Comparison of ENCODE assay signal across 8 cellular contexts in the genomic region with DNA sequence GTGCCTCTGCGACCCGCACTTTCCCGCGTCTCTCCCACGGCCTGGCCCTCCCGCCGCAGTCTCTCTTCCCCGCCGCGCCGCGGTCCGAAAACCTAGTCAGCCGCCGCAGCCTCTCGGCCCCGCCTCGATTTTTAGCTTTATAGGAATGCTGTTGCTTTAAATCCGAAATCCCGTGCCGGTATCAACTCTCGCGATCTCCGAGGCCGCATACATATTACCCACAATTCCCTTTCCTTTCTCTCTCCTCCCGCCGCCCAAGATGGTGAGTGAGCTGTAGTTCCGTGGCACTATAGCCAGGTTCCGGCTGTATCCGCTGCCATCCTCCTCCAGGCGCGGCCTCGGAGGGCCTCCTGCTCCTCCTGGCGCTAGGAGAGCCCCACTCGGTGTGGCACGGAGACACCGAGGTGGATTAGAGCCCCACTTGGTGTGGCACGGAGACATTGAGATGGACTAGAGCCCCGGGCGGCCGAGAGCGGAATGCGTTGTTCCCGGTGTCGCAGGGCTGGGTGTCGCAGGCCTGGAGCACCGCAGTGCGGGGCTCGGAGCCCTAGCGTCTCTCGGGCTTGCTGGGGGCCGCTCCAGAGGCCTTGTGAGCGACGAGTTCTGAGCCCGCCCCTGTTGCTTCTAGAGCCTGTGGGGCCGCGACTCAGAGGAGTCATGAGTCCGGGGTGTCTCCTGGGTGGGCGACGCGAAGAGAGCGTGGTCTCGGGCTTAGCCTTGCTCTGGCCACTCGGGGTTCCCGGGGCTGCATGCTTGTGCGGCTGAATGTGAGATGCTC. TPM values are rescaled to one million over a fixed set of nuclear protein-coding genes. Genes with fewer than 3 reads are reported as not detected.
DNase-seq lines count a peak whose midpoint lies in the region; ATAC-seq and TF ChIP-seq lines count a peak whose summit lies in the region.

A gene (minus strand): TSS at position 147 of the 778 bp plus-strand sequence. CDS start 1,469 bp downstream, outside the sequence.
A gene (plus strand): TSS at position 234 of the 778 bp plus-strand sequence. CDS start 26 bp downstream, at position 260.

- H3K9me3 ChIP-seq in BE2C (no peaks in the 10 kb centered on the region), liver (ENCODE audit: control insufficient read depth in 4 of 4, low read length in 3 of 4) (no peaks in the 10 kb centered on the region)

- H3K27me3 ChIP-seq in BE2C (no peaks in the 10 kb centered on the region), liver (ENCODE audit: control insufficient read depth in 4 of 4, insufficient read depth in 4 of 4, low read length in 3 of 4) (no peaks in the 10 kb centered on the region)

- H3K36me3 ChIP-seq in BE2C (peaks cover 78% of the 10 kb centered on the region), liver (ENCODE audit: control insufficient read depth in 4 of 4, insufficient read depth in 3 of 4, low read depth in 1 of 4, low read length in 3 of 4) (peaks cover 6 to 56% (median 30%) of the 10 kb centered on the region in 4 donors)

- no peaks in the 10 kb centered on the region; the same call in 1 of the 2 replicates for H3K4me1 ChIP-seq in BE2C
- H3K4me1 ChIP-seq in liver (ENCODE audit: control insufficient read depth in 4 of 4, insufficient read depth in 4 of 4, low read length in 3 of 4): peaks cover 4 to 25% (median 13%) of the 10 kb centered on the region in 4 donors

- TF ChIP-seq RAD21 in liver (IDR thresholded peaks at IDR 0.05): peak in 1 of 2 donors; percentile 27

- peak; percentile 62 for ATAC-seq in HG03565 (IDR thresholded peaks at IDR 0.05; ENCODE audit: unreplicated experiment)

- TF ChIP-seq CTCF in BE2C (IDR thresholded peaks at IDR 0.05; ENCODE audit: low read depth, low read length): 0 out of 2 replicates have a peak, but pooled peaks have one; percentile 2
- no peak for TF ChIP-seq CTCF in liver (IDR thresholded peaks at IDR 0.05; ENCODE audit: low read depth, low read length, missing input control)

- under 1% methylated on average over 66 of the region's 66 CpGs for WGBS in liver

- peak within 1 kb of the TSS; percentile 99 for H3K4me3 ChIP-seq in BE2C (ENCODE audit: low read depth, low read length)
- H3K4me3 ChIP-seq in liver (ENCODE audit: low read depth in 1 of 3, low read length in 3 of 3): peak within 1 kb of the TSS; percentile 72 to 91 (median 85)

- peak; percentile 95 for DNase-seq in BE2C
- peak; percentile 70 for DNase-seq in GM19240 (ENCODE audit: insufficient read length, low spot score)
- DNase-seq in NCI-H774 (lab: John Stamatoyannopoulos, UW): peak; percentile 96
- DNase-seq in activated CD4-positive, alpha-beta T cell treated with anti-CD3 and anti-CD28 coated beads, Interleukin-2, amount 50 U/mL, for 4 hours: peak; percentile 90 to 91
- peak; percentile 97 for DNase-seq in dermis blood vessel endothelial cell
- DNase-seq in stimulated activated CD4-positive, alpha-beta T cell treated with anti-CD3 and anti-CD28 coated beads, Interleukin-4, amount 100 ng/mL, for 1 hour: peak; percentile 91

- H3K9ac ChIP-seq in liver (ENCODE audit: low read depth in 1 of 2, low read length in 2 of 2): peak within 1 kb of the TSS; percentile 79 to 95

- peak within 1 kb of the TSS; percentile 81 to 85 for H3K27ac ChIP-seq in liver (ENCODE audit: low read depth in 1 of 2, low read length in 2 of 2)

TF ChIP-seq in liver, 16 proteins besides CTCF, POLR2A, EP300 and RAD21:
- TF ChIP-seq GABPA (IDR thresholded peaks at IDR 0.05 in 1 of 2, conservative IDR thresholded peaks at IDR 0.05 in 1 of 2) (peak in 1 of 2 donors; percentile 88), SP1 (IDR thresholded peaks at IDR 0.05) (peak; percentile 3), FOXA1 (IDR thresholded peaks at IDR 0.05) (no peak), NR2F2 (IDR thresholded peaks at IDR 0.05) (no peak), HNF4A (conservative IDR thresholded peaks at IDR 0.05) (no peak), RXRA (IDR thresholded peaks at IDR 0.05) (no peak), TAF1 (conservative IDR thresholded peaks at IDR 0.05) (peak; percentile 99), YY1 (IDR thresholded peaks at IDR 0.05) (peak; percentile 97), JUND (IDR thresholded peaks at IDR 0.05) (no peak)
- TF ChIP-seq, protein P1, sequence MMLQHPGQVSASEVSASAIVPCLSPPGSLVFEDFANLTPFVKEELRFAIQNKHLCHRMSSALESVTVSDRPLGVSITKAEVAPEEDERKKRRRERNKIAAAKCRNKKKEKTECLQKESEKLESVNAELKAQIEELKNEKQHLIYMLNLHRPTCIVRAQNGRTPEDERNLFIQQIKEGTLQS (IDR thresholded peaks at IDR 0.05): peak; percentile 29
- TF ChIP-seq, protein P2, sequence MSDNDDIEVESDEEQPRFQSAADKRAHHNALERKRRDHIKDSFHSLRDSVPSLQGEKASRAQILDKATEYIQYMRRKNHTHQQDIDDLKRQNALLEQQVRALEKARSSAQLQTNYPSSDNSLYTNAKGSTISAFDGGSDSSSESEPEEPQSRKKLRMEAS (IDR thresholded peaks at IDR 0.05): peak; percentile 94
- TF ChIP-seq, protein P3, sequence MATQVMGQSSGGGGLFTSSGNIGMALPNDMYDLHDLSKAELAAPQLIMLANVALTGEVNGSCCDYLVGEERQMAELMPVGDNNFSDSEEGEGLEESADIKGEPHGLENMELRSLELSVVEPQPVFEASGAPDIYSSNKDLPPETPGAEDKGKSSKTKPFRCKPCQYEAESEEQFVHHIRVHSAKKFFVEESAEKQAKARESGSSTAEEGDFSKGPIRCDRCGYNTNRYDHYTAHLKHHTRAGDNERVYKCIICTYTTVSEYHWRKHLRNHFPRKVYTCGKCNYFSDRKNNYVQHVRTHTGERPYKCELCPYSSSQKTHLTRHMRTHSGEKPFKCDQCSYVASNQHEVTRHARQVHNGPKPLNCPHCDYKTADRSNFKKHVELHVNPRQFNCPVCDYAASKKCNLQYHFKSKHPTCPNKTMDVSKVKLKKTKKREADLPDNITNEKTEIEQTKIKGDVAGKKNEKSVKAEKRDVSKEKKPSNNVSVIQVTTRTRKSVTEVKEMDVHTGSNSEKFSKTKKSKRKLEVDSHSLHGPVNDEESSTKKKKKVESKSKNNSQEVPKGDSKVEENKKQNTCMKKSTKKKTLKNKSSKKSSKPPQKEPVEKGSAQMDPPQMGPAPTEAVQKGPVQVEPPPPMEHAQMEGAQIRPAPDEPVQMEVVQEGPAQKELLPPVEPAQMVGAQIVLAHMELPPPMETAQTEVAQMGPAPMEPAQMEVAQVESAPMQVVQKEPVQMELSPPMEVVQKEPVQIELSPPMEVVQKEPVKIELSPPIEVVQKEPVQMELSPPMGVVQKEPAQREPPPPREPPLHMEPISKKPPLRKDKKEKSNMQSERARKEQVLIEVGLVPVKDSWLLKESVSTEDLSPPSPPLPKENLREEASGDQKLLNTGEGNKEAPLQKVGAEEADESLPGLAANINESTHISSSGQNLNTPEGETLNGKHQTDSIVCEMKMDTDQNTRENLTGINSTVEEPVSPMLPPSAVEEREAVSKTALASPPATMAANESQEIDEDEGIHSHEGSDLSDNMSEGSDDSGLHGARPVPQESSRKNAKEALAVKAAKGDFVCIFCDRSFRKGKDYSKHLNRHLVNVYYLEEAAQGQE (IDR thresholded peaks at IDR 0.05): peak; percentile 86
- TF ChIP-seq, protein P4, sequence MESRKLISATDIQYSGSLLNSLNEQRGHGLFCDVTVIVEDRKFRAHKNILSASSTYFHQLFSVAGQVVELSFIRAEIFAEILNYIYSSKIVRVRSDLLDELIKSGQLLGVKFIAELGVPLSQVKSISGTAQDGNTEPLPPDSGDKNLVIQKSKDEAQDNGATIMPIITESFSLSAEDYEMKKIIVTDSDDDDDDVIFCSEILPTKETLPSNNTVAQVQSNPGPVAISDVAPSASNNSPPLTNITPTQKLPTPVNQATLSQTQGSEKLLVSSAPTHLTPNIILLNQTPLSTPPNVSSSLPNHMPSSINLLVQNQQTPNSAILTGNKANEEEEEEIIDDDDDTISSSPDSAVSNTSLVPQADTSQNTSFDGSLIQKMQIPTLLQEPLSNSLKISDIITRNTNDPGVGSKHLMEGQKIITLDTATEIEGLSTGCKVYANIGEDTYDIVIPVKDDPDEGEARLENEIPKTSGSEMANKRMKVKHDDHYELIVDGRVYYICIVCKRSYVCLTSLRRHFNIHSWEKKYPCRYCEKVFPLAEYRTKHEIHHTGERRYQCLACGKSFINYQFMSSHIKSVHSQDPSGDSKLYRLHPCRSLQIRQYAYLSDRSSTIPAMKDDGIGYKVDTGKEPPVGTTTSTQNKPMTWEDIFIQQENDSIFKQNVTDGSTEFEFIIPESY (IDR thresholded peaks at IDR 0.05): peak; percentile 99

RNA-seq across cellular contexts. Expression of the first gene that starts in this region (rescaled TPM):
- polyA plus RNA-seq in BE2C (2012; ENCODE audit: insufficient read depth, insufficient read length, low read depth): 62.3 TPM
- 17.7 and 26.6 TPM in 2 replicates for total RNA-seq in dermis blood vessel endothelial cell
- 10 to 100 TPM in 1 of 2 donors, 1 to 10 TPM in 1; 9.5 to 10.3 TPM for total RNA-seq in liver
- polyA plus RNA-seq in liver: 10 to 100 TPM in 1 of 2 donors, 1 to 10 TPM in 1; 3.1 to 10.3 TPM

RNA-seq across cellular contexts. Expression of the second gene that starts in this region (rescaled TPM):
- 1,628 TPM for polyA plus RNA-seq in BE2C (2012; ENCODE audit: insufficient read depth, insufficient read length, low read depth)
- total RNA-seq in dermis blood vessel endothelial cell: 1,936 and 2,833 TPM in 2 replicates
- total RNA-seq in liver: 100 to 1,000 TPM; 571 to 930 TPM
- polyA plus RNA-seq in liver: 100 to 1,000 TPM; 215 to 837 TPM

Comparison
In these comparisons a context has a peak if more than half of its experiments do, and no peak if none do; other contexts are left out.
1. Peak in every context shown above with its lines: DNase-seq, ATAC-seq, H3K4me3 ChIP-seq and H3K27ac ChIP-seq.